18 cellular contexts compared by ENCODE assay signal in the genomic region with DNA sequence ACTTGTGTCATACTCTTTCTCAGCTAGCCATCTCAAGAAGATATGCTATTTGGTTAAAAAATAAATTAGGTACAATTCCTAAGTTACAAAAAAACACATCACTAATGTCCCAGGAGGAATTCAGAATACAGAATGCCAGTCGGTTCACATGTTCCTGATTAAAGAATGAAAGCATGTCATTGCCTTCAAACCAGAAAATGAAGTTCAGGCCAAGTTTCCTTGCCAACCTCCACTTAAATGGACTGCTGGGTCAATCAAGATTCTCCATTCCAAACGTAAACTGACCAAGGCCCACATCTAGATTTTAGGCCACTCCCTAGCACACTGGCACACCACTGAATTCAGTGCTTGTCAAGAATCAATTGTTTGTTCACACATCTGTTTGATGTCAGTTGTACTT. TPM values are rescaled to one million over a fixed set of nuclear protein-coding genes. Genes with fewer than 3 reads are reported as not detected.
A peak's percentile ranks its signal among the peaks of the same experiment; 100 is the strongest.
DNase-seq lines count a peak whose midpoint lies in the region; ATAC-seq, FAIRE-seq and TF ChIP-seq lines count a peak whose summit lies in the region.
"Had no signal": no experiment of that assay in that cellular context is flagged by ENCODE, and none has a peak within 500 bp of the region (broad histone marks: within the 10 kb centered on the region; RNA-seq: fewer than 3 reads in every experiment).

No MANE protein-coding gene starts in this region.

- intact Hi-C loops in mammary epithelial cell (cut with micrococcal nuclease) = no loop called here
- intact Hi-C loops in breast epithelium (cut with DNase I; ENCODE audit: low total_unique reads) = no loop called here

- no peak for FAIRE-seq in D721Med (lab: Jason Lieb, UNC)
- FAIRE-seq: GM12878, H1 had no signal

- no peaks in the 10 kb centered on the region for H3K27me3 ChIP-seq in mammary epithelial cell (ENCODE audit: insufficient read depth, low read length)
- peaks cover 0 to 16% of the 10 kb centered on the region in 2 donors for H3K27me3 ChIP-seq in breast epithelium
- peaks cover 4% of the 10 kb centered on the region for H3K27me3 ChIP-seq in adipocyte (replicated peaks; ENCODE audit: control insufficient read depth, insufficient read depth, low read length)
- no peaks in the 10 kb centered on the region for H3K27me3 ChIP-seq in mesenchymal stem cell (ENCODE audit: control insufficient read depth in 1 of 2, insufficient read depth in 1 of 2, low read length in 2 of 2)

- dilution Hi-C loops in mammary epithelial cell (cut with HindIII; ENCODE audit: low sequenced_read_pairs) = no loop called here

- H4K91ac ChIP-seq in mesenchymal stem cell (ENCODE audit: low read length) = no peak overlapping the region

- H2BK12ac ChIP-seq in mesenchymal stem cell (ENCODE audit: low read length in 2 of 2) = no peak overlapping the region

- peaks cover 22% of the 10 kb centered on the region for H3K79me2 ChIP-seq in mammary epithelial cell (ENCODE audit: insufficient read depth, low read length)

- H3K9me3 ChIP-seq in mammary epithelial cell (replicated peaks; ENCODE audit: insufficient read depth, low read length) (no peaks in the 10 kb centered on the region), breast epithelium (no peaks in the 10 kb centered on the region), adipocyte (ENCODE audit: control insufficient read depth, low read length) (no peaks in the 10 kb centered on the region), mesenchymal stem cell (ENCODE audit: control insufficient read depth, low read length) (no peaks in the 10 kb centered on the region)
- H3K9me3 ChIP-seq: A549, BLaER1 had no signal

- no peaks in the 10 kb centered on the region for H4K20me1 ChIP-seq in mammary epithelial cell (ENCODE audit: insufficient read depth, low read length)

- H3K36me3 Mint-ChIP-seq in activated T-cell treated with anti-CD3 and anti-CD28 coated beads, Interleukin-2, amount 50 U/mL, for 4 hours (ENCODE audit: insufficient read depth) = peaks cover 9% of the 10 kb centered on the region

- no peak overlapping the region for H4K8ac ChIP-seq in mesenchymal stem cell (ENCODE audit: low read length)

- no peak overlapping the region for H3K4ac ChIP-seq in mesenchymal stem cell (ENCODE audit: low read depth in 1 of 2, low read length in 2 of 2)

- H3K4me2 ChIP-seq in mammary epithelial cell (ENCODE audit: insufficient read depth, low read depth, low read length) = peak overlapping the region; percentile 41
- no peak overlapping the region for H3K4me2 ChIP-seq in mesenchymal stem cell (ENCODE audit: low read length, poor library complexity, severe bottlenecking)
- H3K4me2 ChIP-seq: A549, BLaER1 had no signal

- CTCF ChIA-PET in mammary epithelial cell (lab: Charles Lee; ENCODE audit: low non-redundant PET) = no interaction called here
- CTCF ChIA-PET in HEK293T (lab: Yijun Ruan, JAX) = no interaction called here

- no peak overlapping the region for H2BK5ac ChIP-seq in mesenchymal stem cell (ENCODE audit: low read depth, low read length, poor library complexity, severe bottlenecking)

- WGBS in mammary epithelial cell (ENCODE audit: low coverage, missing lambda C conversion rate) = 54% methylated on average over 2 of the region's 2 CpGs
- 100% methylated on average over 2 of the region's 2 CpGs for WGBS in mesenchymal stem cell

- no peak overlapping the region for H2BK120ac ChIP-seq in mesenchymal stem cell (ENCODE audit: low read depth, low read length)

- no peaks in the 10 kb centered on the region for H3K9me3 Mint-ChIP-seq in activated T-cell treated with anti-CD3 and anti-CD28 coated beads, Interleukin-2, amount 50 U/mL, for 4 hours
- H3K9me3 Mint-ChIP-seq: CD4-positive, alpha-beta memory T cell had no signal

- no peak overlapping the region for H2AFZ ChIP-seq in mammary epithelial cell (ENCODE audit: low read depth, low read length)
- H2AFZ ChIP-seq in mesenchymal stem cell (ENCODE audit: low read depth, low read length) = no peak overlapping the region

- no TSS peak for BruUV-seq in mammary epithelial cell (replicated peaks; lab: Mats Ljungman, UMichigan)

- H3K23ac ChIP-seq in mesenchymal stem cell (ENCODE audit: low read length in 2 of 2) = no peak overlapping the region

- TF ChIP-seq POLR2A in breast epithelium (IDR thresholded peaks at IDR 0.05) = no peak

- POLR2A ChIA-PET in HEK293T (lab: Yijun Ruan, JAX) = no interaction called here

- in situ Hi-C loops in mammary epithelial cell (cut with MboI; ENCODE audit: low sequenced_read_pairs in 2 of 2) = no loop called here

- no peak overlapping the region for H2AK5ac ChIP-seq in mesenchymal stem cell (ENCODE audit: low read length, severe bottlenecking)

- H3K14ac ChIP-seq in mesenchymal stem cell (ENCODE audit: low read length in 2 of 2) = no peak overlapping the region

- H3K27me3 Mint-ChIP-seq in activated T-cell treated with anti-CD3 and anti-CD28 coated beads, Interleukin-2, amount 50 U/mL, for 4 hours (ENCODE audit: low read depth) = no peaks in the 10 kb centered on the region
- H3K27me3 Mint-ChIP-seq: CD4-positive, alpha-beta memory T cell had no signal

- no peak overlapping the region for H3K4me3 Mint-ChIP-seq in activated T-cell treated with anti-CD3 and anti-CD28 coated beads, Interleukin-2, amount 50 U/mL, for 4 hours
- H3K4me3 Mint-ChIP-seq: CD14-positive monocyte; CD4-positive, alpha-beta memory T cell; H9 had no signal

- peaks cover 4% of the 10 kb centered on the region for H3K4me1 Mint-ChIP-seq in activated T-cell treated with anti-CD3 and anti-CD28 coated beads, Interleukin-2, amount 50 U/mL, for 4 hours (ENCODE audit: low read depth)
- H3K4me1 Mint-ChIP-seq: CD14-positive monocyte, H9 had no signal

- H3K27ac ChIP-seq in mammary epithelial cell (ENCODE audit: insufficient read depth, low read depth, low read length) = no peak overlapping the region
- H3K27ac ChIP-seq in breast epithelium = no peak overlapping the region
- no peak overlapping the region for H3K27ac ChIP-seq in mesenchymal stem cell (ENCODE audit: low read length, poor library complexity, severe bottlenecking)
- H3K27ac ChIP-seq: 22Rv1, A549, BLaER1 had no signal

- H3K4me3 ChIP-seq in mammary epithelial cell (replicated peaks in 1 of 3; ENCODE audit: insufficient read depth in 1 of 3, low read depth in 2 of 3, low read length in 3 of 3) = no peak overlapping the region
- no peak overlapping the region for H3K4me3 ChIP-seq in breast epithelium
- no peak overlapping the region for H3K4me3 ChIP-seq in adipocyte (ENCODE audit: low read length)
- H3K4me3 ChIP-seq in mesenchymal stem cell (ENCODE audit: insufficient read depth in 1 of 2, low read depth in 1 of 2, low read length in 2 of 2) = no peak overlapping the region
- H3K4me3 ChIP-seq: A549, BLaER1, GM12878 had no signal

- H3K9ac ChIP-seq in mammary epithelial cell (ENCODE audit: insufficient read depth, low read length) (no peak overlapping the region), adipocyte (ENCODE audit: low read length) (no peak overlapping the region), mesenchymal stem cell (ENCODE audit: low read length) (peak overlapping the region; percentile 15)
- H3K9ac ChIP-seq: BLaER1 had no signal

- no peak for ATAC-seq in activated T-cell treated with anti-CD3 and anti-CD28 coated beads, Interleukin-2, amount 50 U/mL, for 4 hours
- ATAC-seq: A549, GM12878 had no signal

- H2BK15ac ChIP-seq in mesenchymal stem cell (ENCODE audit: low read depth, poor library complexity, severe bottlenecking) = no peak overlapping the region

- TF ChIP-seq CTCF in mammary epithelial cell (conservative IDR thresholded peaks at IDR 0.05 in 1 of 2, IDR thresholded peaks at IDR 0.05 in 1 of 2; ENCODE audit: extremely low read depth in 1 of 2, insufficient read depth in 1 of 2, low read depth in 1 of 2, low read length in 2 of 2) (no peak), breast epithelium (IDR thresholded peaks at IDR 0.05) (no peak), D721Med (IDR thresholded peaks at IDR 0.05; ENCODE audit: insufficient read depth, missing control alignments) (no peak)

- peaks cover 2% of the 10 kb centered on the region for H3K79me1 ChIP-seq in mesenchymal stem cell (replicated peaks; ENCODE audit: low read length, poor library complexity, severe bottlenecking)

- H3K36me3 ChIP-seq in mammary epithelial cell (ENCODE audit: insufficient read depth, low read length) (peaks cover 3% of the 10 kb centered on the region), breast epithelium (no peaks in the 10 kb centered on the region), adipocyte (ENCODE audit: control insufficient read depth, insufficient read depth, low read length, severe bottlenecking) (peaks cover 22% of the 10 kb centered on the region), mesenchymal stem cell (ENCODE audit: control insufficient read depth in 1 of 2, insufficient read depth in 2 of 2, low read depth in 1 of 2, low read length in 2 of 2) (peaks cover 5 to 18% of the 10 kb centered on the region in 2 experiments)

- H3K4me1 ChIP-seq in mammary epithelial cell (ENCODE audit: insufficient read depth, low read length) (peaks cover 15% of the 10 kb centered on the region), breast epithelium (no peaks in the 10 kb centered on the region), adipocyte (ENCODE audit: control insufficient read depth, insufficient read depth, low read length) (no peaks in the 10 kb centered on the region), mesenchymal stem cell (ENCODE audit: control insufficient read depth, insufficient read depth, low read depth, low read length) (no peaks in the 10 kb centered on the region)
- H3K4me1 ChIP-seq: A549, BLaER1 had no signal

- no peak overlapping the region for H3K18ac ChIP-seq in mesenchymal stem cell (ENCODE audit: low read depth in 1 of 2, low read length in 2 of 2)

- DNase-seq in mammary epithelial cell = no peak
- DNase-seq in breast epithelium (ENCODE audit: low spot score in 2 of 2) = no peak
- peak; percentile 44 for DNase-seq in adipocyte (ENCODE audit: low read depth)
- peak; percentile 67 for DNase-seq in fibroblast of peridontal ligament (ENCODE audit: extremely low read depth)
- no peak for DNase-seq in mesenchymal stem cell
- no peak for DNase-seq in D721Med (ENCODE audit: insufficient read length, low spot score)
- DNase-seq in activated T-cell treated with anti-CD3 and anti-CD28 coated beads, Interleukin-2, amount 50 U/mL, for 4 hours = no peak
- DNase-seq in HEK293T (ENCODE audit: extremely low spot score) = no peak
- DNase-seq: CD4-positive, alpha-beta memory T cell; DMS79 treated with DMSO at 0.1 percent for 48 hours; H9 had no signal

RNA-seq across cellular contexts. Expression of a gene that starts 6.5 kb away (rescaled TPM):
- total RNA-seq in mammary epithelial cell (10 to 100 TPM; 13.3 to 20.9 TPM), breast epithelium (10 to 100 TPM in 2 of 3 donors, 1 to 10 TPM in 1; 9.8 to 19.2 (median 14.4) TPM)
- polyA plus RNA-seq in mammary epithelial cell = 7.3 TPM
- 7.3 TPM for polyA minus RNA-seq in mammary epithelial cell
- 4.5 TPM for polyA plus RNA-seq in mesenchymal stem cell (2013, experiment 1 of 2)
- polyA plus RNA-seq in mesenchymal stem cell (2013, experiment 2 of 2) = 4.0 TPM
- 10 to 100 TPM; 17.0 to 22.8 (median 17.5) TPM for total RNA-seq in activated T-cell treated with anti-CD3 and anti-CD28 coated beads, Interleukin-2, amount 50 U/mL, for 4 hours

RNA-seq across cellular contexts. Expression of a gene that starts 13.4 kb away (rescaled TPM):
- total RNA-seq in mammary epithelial cell (not detected), breast epithelium (not detected)
- not detected for polyA plus RNA-seq in mammary epithelial cell
- polyA minus RNA-seq in mammary epithelial cell = not detected
- not detected for polyA plus RNA-seq in mesenchymal stem cell (2013, experiment 1 of 2)
- not detected for polyA plus RNA-seq in mesenchymal stem cell (2013, experiment 2 of 2)
- not detected for total RNA-seq in activated T-cell treated with anti-CD3 and anti-CD28 coated beads, Interleukin-2, amount 50 U/mL, for 4 hours
- total RNA-seq: CD4-positive, alpha-beta memory T cell; G401; GM12878; H1; H9 had no signal
- polyA plus RNA-seq: A549; CD14-positive monocyte; CD4-positive, alpha-beta memory T cell; GM12878; H1 had no signal

RNA-seq across cellular contexts. Expression of a gene that starts 55.4 kb away (rescaled TPM):
- total RNA-seq in mammary epithelial cell (under 1 TPM; under 0.01 to 0.28 TPM), breast epithelium (10 to 100 TPM in 1 of 3 donors, 1 to 10 TPM in 2; 6.0 to 10.2 (median 7.0) TPM)
- 0.06 TPM for polyA plus RNA-seq in mammary epithelial cell
- not detected for polyA minus RNA-seq in mammary epithelial cell
- 0.03 TPM for polyA plus RNA-seq in mesenchymal stem cell (2013, experiment 1 of 2)
- polyA plus RNA-seq in mesenchymal stem cell (2013, experiment 2 of 2) = 0.04 TPM
- not detected for total RNA-seq in activated T-cell treated with anti-CD3 and anti-CD28 coated beads, Interleukin-2, amount 50 U/mL, for 4 hours
- total RNA-seq: G401, GM12878, H1 had no signal
- polyA plus RNA-seq: CD14-positive monocyte; CD4-positive, alpha-beta memory T cell had no signal

RNA-seq across cellular contexts. Expression of a gene that starts 58.9 kb away (rescaled TPM):
- total RNA-seq in mammary epithelial cell (1 to 10 TPM in 1 of 2 donors, under 1 TPM in 1; 0.67 to 1.9 TPM), breast epithelium (1 to 10 TPM in 2 of 3 donors, under 1 TPM in 1; 0.98 to 2.2 (median 1.0) TPM)
- 2.9 TPM for polyA plus RNA-seq in mammary epithelial cell
- polyA minus RNA-seq in mammary epithelial cell = not detected
- 0.54 TPM for polyA plus RNA-seq in mesenchymal stem cell (2013, experiment 1 of 2)
- polyA plus RNA-seq in mesenchymal stem cell (2013, experiment 2 of 2) = 0.30 TPM
- under 1 TPM in 1 of 3 donors, not detected in 2; 0.27 TPM for total RNA-seq in activated T-cell treated with anti-CD3 and anti-CD28 coated beads, Interleukin-2, amount 50 U/mL, for 4 hours
- total RNA-seq: CD4-positive, alpha-beta memory T cell; G401; H9 had no signal

Comparison
In these comparisons a context has a peak if more than half of its experiments do, and no peak if none do; other contexts are left out.
1. RNA of a gene that starts 55.4 kb away (total RNA-seq): 6.0 to 10.2 TPM in breast epithelium; under 0.01 to 0.28 TPM in mammary epithelial cell and not detected in activated T-cell treated with anti-CD3 and anti-CD28 coated beads, Interleukin-2, amount 50 U/mL, for 4 hours; every median in the first group is over 4 times any median in the second.
2. DNase-seq: peak in adipocyte (single experiment) and fibroblast of peridontal ligament (single experiment); none in mammary epithelial cell (single experiment), breast epithelium (0 of 2), mesenchymal stem cell (single experiment), D721Med (single experiment), activated T-cell treated with anti-CD3 and anti-CD28 coated beads, Interleukin-2, amount 50 U/mL, for 4 hours (single experiment) and HEK293T (single experiment).